ENCODE assay signal across 1 cellular context in the genomic region with DNA sequence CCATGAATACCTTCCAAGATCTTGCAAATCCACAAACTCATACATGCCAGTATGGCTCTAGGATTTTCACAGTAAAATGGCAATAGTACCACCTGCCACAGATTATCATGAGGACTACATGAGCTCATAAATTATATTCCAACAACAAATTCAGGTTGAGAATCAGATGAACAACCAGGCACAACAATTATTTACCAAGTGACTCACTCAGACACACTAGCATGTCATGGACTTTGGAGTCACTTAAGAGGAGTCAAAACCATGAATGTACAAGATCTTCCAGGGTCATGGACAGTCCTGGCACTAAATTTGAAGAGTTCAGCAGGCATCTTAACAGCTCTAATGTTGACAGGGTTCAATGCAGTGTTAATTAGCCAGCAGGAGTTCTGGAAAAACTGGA.
A peak's percentile ranks its signal among the peaks of the same experiment; 100 is the strongest.
TF ChIP-seq lines count a peak whose summit lies in the region.

No MANE protein-coding gene starts in this region.

TF ChIP-seq in HepG2, 621 proteins besides CTCF, POLR2A, EP300 and RAD21 (continued from another document):
- TF ChIP-seq, protein P1, sequence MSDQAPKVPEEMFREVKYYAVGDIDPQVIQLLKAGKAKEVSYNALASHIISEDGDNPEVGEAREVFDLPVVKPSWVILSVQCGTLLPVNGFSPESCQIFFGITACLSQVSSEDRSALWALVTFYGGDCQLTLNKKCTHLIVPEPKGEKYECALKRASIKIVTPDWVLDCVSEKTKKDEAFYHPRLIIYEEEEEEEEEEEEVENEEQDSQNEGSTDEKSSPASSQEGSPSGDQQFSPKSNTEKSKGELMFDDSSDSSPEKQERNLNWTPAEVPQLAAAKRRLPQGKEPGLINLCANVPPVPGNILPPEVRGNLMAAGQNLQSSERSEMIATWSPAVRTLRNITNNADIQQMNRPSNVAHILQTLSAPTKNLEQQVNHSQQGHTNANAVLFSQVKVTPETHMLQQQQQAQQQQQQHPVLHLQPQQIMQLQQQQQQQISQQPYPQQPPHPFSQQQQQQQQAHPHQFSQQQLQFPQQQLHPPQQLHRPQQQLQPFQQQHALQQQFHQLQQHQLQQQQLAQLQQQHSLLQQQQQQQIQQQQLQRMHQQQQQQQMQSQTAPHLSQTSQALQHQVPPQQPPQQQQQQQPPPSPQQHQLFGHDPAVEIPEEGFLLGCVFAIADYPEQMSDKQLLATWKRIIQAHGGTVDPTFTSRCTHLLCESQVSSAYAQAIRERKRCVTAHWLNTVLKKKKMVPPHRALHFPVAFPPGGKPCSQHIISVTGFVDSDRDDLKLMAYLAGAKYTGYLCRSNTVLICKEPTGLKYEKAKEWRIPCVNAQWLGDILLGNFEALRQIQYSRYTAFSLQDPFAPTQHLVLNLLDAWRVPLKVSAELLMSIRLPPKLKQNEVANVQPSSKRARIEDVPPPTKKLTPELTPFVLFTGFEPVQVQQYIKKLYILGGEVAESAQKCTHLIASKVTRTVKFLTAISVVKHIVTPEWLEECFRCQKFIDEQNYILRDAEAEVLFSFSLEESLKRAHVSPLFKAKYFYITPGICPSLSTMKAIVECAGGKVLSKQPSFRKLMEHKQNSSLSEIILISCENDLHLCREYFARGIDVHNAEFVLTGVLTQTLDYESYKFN (CRISPR knock-in tag; conservative IDR thresholded peaks at IDR 0.05): peak; percentile 72
- TF ChIP-seq SP4 (CRISPR knock-in tag; IDR thresholded peaks at IDR 0.05): no peak
- TF ChIP-seq RCOR2 (CRISPR knock-in tag; IDR thresholded peaks at IDR 0.05): peak; percentile 50; the same call in 1 of the 2 replicates
- peak; percentile 68; the same call in 1 of the 2 replicates for TF ChIP-seq SOX5 (CRISPR knock-in tag; IDR thresholded peaks at IDR 0.05; ENCODE audit: borderline replicate concordance)
- TF ChIP-seq, protein P2, sequence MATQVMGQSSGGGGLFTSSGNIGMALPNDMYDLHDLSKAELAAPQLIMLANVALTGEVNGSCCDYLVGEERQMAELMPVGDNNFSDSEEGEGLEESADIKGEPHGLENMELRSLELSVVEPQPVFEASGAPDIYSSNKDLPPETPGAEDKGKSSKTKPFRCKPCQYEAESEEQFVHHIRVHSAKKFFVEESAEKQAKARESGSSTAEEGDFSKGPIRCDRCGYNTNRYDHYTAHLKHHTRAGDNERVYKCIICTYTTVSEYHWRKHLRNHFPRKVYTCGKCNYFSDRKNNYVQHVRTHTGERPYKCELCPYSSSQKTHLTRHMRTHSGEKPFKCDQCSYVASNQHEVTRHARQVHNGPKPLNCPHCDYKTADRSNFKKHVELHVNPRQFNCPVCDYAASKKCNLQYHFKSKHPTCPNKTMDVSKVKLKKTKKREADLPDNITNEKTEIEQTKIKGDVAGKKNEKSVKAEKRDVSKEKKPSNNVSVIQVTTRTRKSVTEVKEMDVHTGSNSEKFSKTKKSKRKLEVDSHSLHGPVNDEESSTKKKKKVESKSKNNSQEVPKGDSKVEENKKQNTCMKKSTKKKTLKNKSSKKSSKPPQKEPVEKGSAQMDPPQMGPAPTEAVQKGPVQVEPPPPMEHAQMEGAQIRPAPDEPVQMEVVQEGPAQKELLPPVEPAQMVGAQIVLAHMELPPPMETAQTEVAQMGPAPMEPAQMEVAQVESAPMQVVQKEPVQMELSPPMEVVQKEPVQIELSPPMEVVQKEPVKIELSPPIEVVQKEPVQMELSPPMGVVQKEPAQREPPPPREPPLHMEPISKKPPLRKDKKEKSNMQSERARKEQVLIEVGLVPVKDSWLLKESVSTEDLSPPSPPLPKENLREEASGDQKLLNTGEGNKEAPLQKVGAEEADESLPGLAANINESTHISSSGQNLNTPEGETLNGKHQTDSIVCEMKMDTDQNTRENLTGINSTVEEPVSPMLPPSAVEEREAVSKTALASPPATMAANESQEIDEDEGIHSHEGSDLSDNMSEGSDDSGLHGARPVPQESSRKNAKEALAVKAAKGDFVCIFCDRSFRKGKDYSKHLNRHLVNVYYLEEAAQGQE (IDR thresholded peaks at IDR 0.05; ENCODE audit: borderline replicate concordance in 1 of 2, low read depth in 1 of 2, low read length in 2 of 2): no peak
- TF ChIP-seq ZSCAN31 (CRISPR knock-in tag; IDR thresholded peaks at IDR 0.05; ENCODE audit: low read depth): no peak
- no peak for TF ChIP-seq SOX13 (IDR thresholded peaks at IDR 0.05)
- peak in 1 of 2 experiments; percentile 34; a peak in 1 of 4 replicates for TF ChIP-seq SOX13 (CRISPR knock-in tag; conservative IDR thresholded peaks at IDR 0.05 in 1 of 2, IDR thresholded peaks at IDR 0.05 in 1 of 2)
- peak; percentile 29; the same call in 1 of the 2 replicates for TF ChIP-seq SALL1 (CRISPR knock-in tag; IDR thresholded peaks at IDR 0.05)
